In the genomic region with DNA sequence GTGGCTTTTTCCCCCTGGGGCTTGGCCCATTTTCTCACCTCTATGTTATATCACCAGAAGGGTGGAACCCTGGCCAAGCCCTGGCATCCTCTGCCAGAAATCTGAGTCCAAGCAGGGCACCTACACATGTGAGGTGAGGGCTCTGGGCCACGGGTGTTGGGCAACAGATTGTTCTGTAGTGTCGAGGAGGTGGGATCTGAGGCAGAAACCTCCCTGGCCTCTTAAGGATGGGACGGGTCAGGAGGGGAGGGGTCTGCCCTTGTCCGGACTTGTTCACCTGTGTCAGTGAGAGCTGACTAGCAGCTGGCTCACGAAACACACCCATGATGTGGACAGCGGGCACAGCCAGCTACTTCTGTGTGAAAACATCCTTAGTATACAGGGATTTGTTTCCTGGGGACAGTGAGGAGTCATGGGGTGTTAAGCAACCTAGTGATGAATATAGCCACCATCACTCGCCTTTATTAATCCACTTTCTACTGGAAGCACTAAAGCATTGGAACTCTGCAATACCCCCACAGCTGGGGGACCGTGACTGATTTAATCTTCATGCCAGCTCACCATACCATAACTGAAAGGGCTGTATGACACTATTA, we compare ENCODE assay signal across 11 cellular contexts. TPM values are rescaled to one million over a fixed set of nuclear protein-coding genes. Genes with fewer than 3 reads are reported as not detected.
A peak's percentile ranks its signal among the peaks of the same experiment; 100 is the strongest.
DNase-seq lines count a peak whose midpoint lies in the region; ATAC-seq and TF ChIP-seq lines count a peak whose summit lies in the region.
"Had no signal": no experiment of that assay in that cellular context is flagged by ENCODE, and none has a peak within 500 bp of the region (broad histone marks: within the 10 kb centered on the region; RNA-seq: fewer than 3 reads in every experiment).

No MANE protein-coding gene starts in this region.

- intact Hi-C loops in Panc1 (cut with micrococcal nuclease; ENCODE audit: unreplicated experiment) = no loop called here
- intact Hi-C loops in dorsolateral prefrontal cortex (cut with DNase I) = no loop called here

- H3K23ac ChIP-seq in mesenchymal stem cell (ENCODE audit: low read length in 2 of 2) = peak overlapping the region in 1 of 2 experiments; percentile 88

- no peak for TF ChIP-seq CTCF in Panc1 (IDR thresholded peaks at IDR 0.05)
- no peak for TF ChIP-seq CTCF in dorsolateral prefrontal cortex (IDR thresholded peaks at IDR 0.05 in 54 of 56, conservative IDR thresholded peaks at IDR 0.05 in 2 of 56; ENCODE audit: low read depth in 1 of 56, partially characterized antibody in 56 of 56)
- no peak for TF ChIP-seq CTCF in tibial nerve (IDR thresholded peaks at IDR 0.05)

- no peak overlapping the region for H3K9ac ChIP-seq in mesenchymal stem cell (ENCODE audit: low read length)

- H3K4me3 ChIP-seq in Panc1 (ENCODE audit: low read depth in 2 of 2, low read length in 2 of 2) = no peak overlapping the region
- H3K4me3 ChIP-seq in dorsolateral prefrontal cortex = no peak overlapping the region
- H3K4me3 ChIP-seq in mesenchymal stem cell (ENCODE audit: insufficient read depth in 1 of 2, low read depth in 1 of 2, low read length in 2 of 2) = no peak overlapping the region
- no peak overlapping the region for H3K4me3 ChIP-seq in tibial nerve

- TF ChIP-seq POLR2A in tibial nerve (IDR thresholded peaks at IDR 0.05) = no peak

- no peak overlapping the region for H3K4me2 ChIP-seq in mesenchymal stem cell (ENCODE audit: low read length, poor library complexity, severe bottlenecking)

- H2BK5ac ChIP-seq in mesenchymal stem cell (ENCODE audit: low read depth, low read length, poor library complexity, severe bottlenecking) = peak overlapping the region; percentile 1

- BruUV-seq in Panc1 (replicated peaks; lab: Mats Ljungman, UMichigan) = no TSS peak

- CTCF ChIA-PET in Panc1 (lab: Charles Lee) = interaction anchor here (0.5 to 0.9 kb wide), 2 partner anchors 33 to 132 kb away, joined by 3 to 6 read pairs; no protein-coding TSS in a partner anchor

- 88% methylated on average over 7 of the region's 8 CpGs for whole genome bisulfite sequencing in mesenchymal stem cell
- 94 to 95% methylated on average over 8 of the region's 8 CpGs for WGBS in tibial nerve, 2 donors

- no peak overlapping the region for H2AFZ ChIP-seq in mesenchymal stem cell (ENCODE audit: low read depth, low read length)

- H3K27ac ChIP-seq in Panc1 (ENCODE audit: low read length) = peak overlapping the region; percentile 23
- H3K27ac ChIP-seq in dorsolateral prefrontal cortex = peak overlapping the region in 33 of 59 donors; percentile 1 to 90 (median 76)
- H3K27ac ChIP-seq in mesenchymal stem cell (ENCODE audit: low read length, poor library complexity, severe bottlenecking) = no peak overlapping the region
- H3K27ac ChIP-seq in tibial nerve = peak overlapping the region in 3 of 4 donors; percentile 7 to 94 (median 92)
- H3K27ac ChIP-seq in substantia nigra (ENCODE audit: low read depth, low read length, poor library complexity, severe bottlenecking) = no peak overlapping the region

- H3K27me3 ChIP-seq in Panc1 (ENCODE audit: control insufficient read depth, insufficient read depth, low read length) (no peaks in the 10 kb centered on the region), dorsolateral prefrontal cortex (no peaks in the 10 kb centered on the region), mesenchymal stem cell (ENCODE audit: control insufficient read depth in 1 of 2, insufficient read depth in 1 of 2, low read length in 2 of 2) (no peaks in the 10 kb centered on the region), tibial nerve (no peaks in the 10 kb centered on the region)

- H2BK12ac ChIP-seq in mesenchymal stem cell (ENCODE audit: low read length in 2 of 2) = peak overlapping the region; percentile 88 to 95

- peak overlapping the region; percentile 98 for H2AK5ac ChIP-seq in mesenchymal stem cell (ENCODE audit: low read length, severe bottlenecking)

- H2BK15ac ChIP-seq in mesenchymal stem cell (ENCODE audit: low read depth, poor library complexity, severe bottlenecking) = peak overlapping the region; percentile 86

- peak overlapping the region in 1 of 2 experiments; percentile 7 for H3K4ac ChIP-seq in mesenchymal stem cell (ENCODE audit: low read depth in 1 of 2, low read length in 2 of 2)

- in situ Hi-C loops in Panc1 (cut with HindIII; ENCODE audit: low pct_unique_long_range_greater_than_20kb, low sequenced_read_pairs) = no loop called here

- TF ChIP-seq EP300 in tibial nerve (IDR thresholded peaks at IDR 0.05) = no peak

- no peaks in the 10 kb centered on the region for H3K36me3 ChIP-seq in Panc1 (ENCODE audit: control insufficient read depth, insufficient read depth, low read length)
- H3K36me3 ChIP-seq in mesenchymal stem cell (ENCODE audit: control insufficient read depth in 1 of 2, insufficient read depth in 2 of 2, low read depth in 1 of 2, low read length in 2 of 2) = no peaks in the 10 kb centered on the region
- H3K36me3 ChIP-seq in tibial nerve = no peaks in the 10 kb centered on the region

- ATAC-seq in Panc1 = no peak

- peak overlapping the region in 1 of 2 experiments; percentile 47 for H3K14ac ChIP-seq in mesenchymal stem cell (ENCODE audit: low read length in 2 of 2)

- DNase-seq in Panc1 (ENCODE audit: low read depth, low spot score) = no peak
- DNase-seq in dorsolateral prefrontal cortex = peak in 1 of 10 donors; percentile 11
- peak; percentile 42 for DNase-seq in mesenchymal stem cell
- no peak for DNase-seq in tibial nerve (ENCODE audit: low spot score in 2 of 2)
- no peak for DNase-seq in substantia nigra (lab: John Stamatoyannopoulos, UW)
- no peak for DNase-seq in DMS53 treated with DMSO at 0.1 percent for 48 hours (lab: John Stamatoyannopoulos, UW; ENCODE audit: unreplicated experiment)
- no peak for DNase-seq in activated CD4-positive, alpha-beta T cell treated with anti-CD3 and anti-CD28 coated beads, Interleukin-2, amount 50 U/mL, for 48 hours
- DNase-seq: activated CD4-positive, alpha-beta T cell treated with anti-CD3 and anti-CD28 coated beads, Interleukin-2, amount 50 U/mL, for 1 hour; activated naive CD4-positive, alpha-beta T cell treated with anti-CD3 and anti-CD28 coated beads for 36 hours; Karpas-422; NCI-H446 treated with DMSO at 0.1 percent for 48 hours had no signal

- H2BK120ac ChIP-seq in mesenchymal stem cell (ENCODE audit: low read depth, low read length) = peak overlapping the region; percentile 22

- peak overlapping the region; percentile 45 for H4K8ac ChIP-seq in mesenchymal stem cell (ENCODE audit: low read length)

- peak overlapping the region; percentile 79 for H4K91ac ChIP-seq in mesenchymal stem cell (ENCODE audit: low read length)

- H3K18ac ChIP-seq in mesenchymal stem cell (ENCODE audit: low read depth in 1 of 2, low read length in 2 of 2) = peak overlapping the region; percentile 66 to 77

- H3K4me1 ChIP-seq in Panc1 (ENCODE audit: control insufficient read depth, insufficient read depth, low read length) (peaks cover 81% of the 10 kb centered on the region), mesenchymal stem cell (ENCODE audit: control insufficient read depth, insufficient read depth, low read depth, low read length) (peaks cover 49% of the 10 kb centered on the region), tibial nerve (peaks cover 0 to 95% (median 58%) of the 10 kb centered on the region in 4 donors)

- H3K79me1 ChIP-seq in mesenchymal stem cell (replicated peaks; ENCODE audit: low read length, poor library complexity, severe bottlenecking) = peaks cover 30% of the 10 kb centered on the region

- H3K9me3 ChIP-seq in Panc1 (ENCODE audit: control insufficient read depth, insufficient read depth, low read depth, low read length) (no peaks in the 10 kb centered on the region), mesenchymal stem cell (ENCODE audit: control insufficient read depth, low read length) (no peaks in the 10 kb centered on the region), tibial nerve (no peaks in the 10 kb centered on the region)

- POLR2A ChIA-PET in Panc1 (lab: Charles Lee) = no interaction called here

RNA-seq across cellular contexts. Expression of a gene that starts 35.6 kb away (rescaled TPM):
- total RNA-seq in Panc1 (2021; ENCODE audit: unreplicated experiment) (106 TPM), dorsolateral prefrontal cortex (100 to 1,000 TPM in 100 of 120 experiments, 10 to 100 TPM in 20; 63.6 to 481 (median 129) TPM), tibial nerve (100 to 1,000 TPM; 110 to 451 (median 231) TPM)
- polyA plus RNA-seq in Panc1 (2012; ENCODE audit: insufficient read length) = 65.8 TPM
- 237 TPM for polyA plus RNA-seq in mesenchymal stem cell (2013, experiment 1 of 2)
- polyA plus RNA-seq in mesenchymal stem cell (2013, experiment 2 of 2) = 244 TPM

Comparison
In these comparisons a context has a peak if more than half of its experiments do, and no peak if none do; other contexts are left out.
1. H3K27ac ChIP-seq: peak in Panc1 (single experiment), dorsolateral prefrontal cortex (33 of 59) and tibial nerve (3 of 4); none in mesenchymal stem cell (single experiment) and substantia nigra (single experiment).